17 cellular contexts compared by ENCODE assay signal in genomic region chr9:125639057-125639456, GRCh38.
A peak's percentile ranks its signal among the peaks of the same experiment; 100 is the strongest.
DNase-seq lines count a peak whose midpoint lies in the region; ATAC-seq and TF ChIP-seq lines count a peak whose summit lies in the region.
"Had no signal": no experiment of that assay in that cellular context is flagged by ENCODE, and none has a peak within 500 bp of the region (broad histone marks: within the 10 kb centered on the region; RNA-seq: fewer than 3 reads in every experiment).

No MANE protein-coding gene starts in this region.

- in situ Hi-C loops in IMR-90 (cut with MboI; ENCODE audit: low sequenced_read_pairs), result loop anchor here (10.0 kb wide), 1 partner anchor 234 kb away; no protein-coding TSS in a partner anchor

- no peak overlapping the region for H2AK9ac ChIP-seq in IMR-90 (replicated peaks; ENCODE audit: low read depth, low read length, poor library complexity)

- H3K18ac ChIP-seq in IMR-90 (ENCODE audit: low read depth, low read length), result no peak overlapping the region

- H3K9me3 ChIP-seq in IMR-90 (ENCODE audit: control insufficient read depth, insufficient read depth, low read length), result no peaks in the 10 kb centered on the region
- no peaks in the 10 kb centered on the region for H3K9me3 ChIP-seq in left lung
- H3K9me3 ChIP-seq in SK-N-SH, result no peaks in the 10 kb centered on the region
- H3K9me3 ChIP-seq: BLaER1 treated with 17β-estradiol and CSF1 and Interleukin-3, amounts not matched to agents 10 nM and 100 nM had no signal

- peaks cover 95% of the 10 kb centered on the region for H3K79me2 ChIP-seq in SK-N-SH (ENCODE audit: insufficient read depth)

- H3F3A ChIP-seq in SK-N-SH (replicated peaks; ENCODE audit: insufficient read depth), result no peaks in the 10 kb centered on the region

- H3K23ac ChIP-seq in IMR-90 (ENCODE audit: low read depth, low read length), result 0 out of 2 replicates have a peak overlapping the region, but pooled peaks have one; percentile 25

- no peak overlapping the region for H4K91ac ChIP-seq in IMR-90 (ENCODE audit: insufficient read depth, low read depth, low read length)

- peaks cover 29 to 60% of the 10 kb centered on the region in 2 experiments for H3K79me1 ChIP-seq in IMR-90 (ENCODE audit: low read depth in 1 of 2, low read length in 2 of 2)

- dilution Hi-C loops in IMR-90 (cut with HindIII; ENCODE audit: low sequenced_read_pairs, unreplicated experiment), result no loop called here

- intact Hi-C loops in IMR-90 (cut with micrococcal nuclease), result loop anchor here (10.0 kb wide), 1 partner anchor 164 kb away; no protein-coding TSS in a partner anchor
- intact Hi-C loops in left lung (cut with DNase I), result loop anchor here in 1 of 2 donors (10.0 kb wide), 1 partner anchor 224 kb away; no protein-coding TSS in a partner anchor

- H3K4ac ChIP-seq in IMR-90 (ENCODE audit: low read depth, low read length), result no peak overlapping the region

- H3K4me1 ChIP-seq in IMR-90 (ENCODE audit: control insufficient read depth, insufficient read depth, low read length), result peaks cover 4% of the 10 kb centered on the region
- peaks cover 5 to 16% of the 10 kb centered on the region in 2 donors for H3K4me1 ChIP-seq in left lung
- peaks cover 4 to 6% of the 10 kb centered on the region in 2 experiments; a peak in 3 of 4 replicates for H3K4me1 ChIP-seq in SK-N-SH (ENCODE audit: control insufficient read depth in 1 of 2, insufficient read depth in 2 of 2, low read depth in 1 of 2, low read length in 1 of 2)

- H4K8ac ChIP-seq in IMR-90 (ENCODE audit: low read depth in 2 of 2, low read length in 2 of 2), result no peak overlapping the region

- CTCF ChIA-PET in IMR-90 (lab: Yijun Ruan, JAX), result interaction anchor here (0.6 kb wide), 1 partner anchor 98 kb away, joined by 4 read pairs; no protein-coding TSS in a partner anchor
- CTCF ChIA-PET in SK-N-SH (lab: Yijun Ruan, JAX), result interaction anchor here (1.2 to 1.6 kb wide), 3 partner anchors 8 to 231 kb away, joined by 3 to 5 read pairs (median 5); no protein-coding TSS in a partner anchor

- H3K56ac ChIP-seq in IMR-90 (ENCODE audit: extremely low read depth, insufficient read depth, low read length), result no peak overlapping the region

- no peak overlapping the region for H2AK5ac ChIP-seq in IMR-90 (ENCODE audit: low read depth, low read length)

- no peak overlapping the region for H3K4me2 ChIP-seq in IMR-90 (ENCODE audit: low read depth, low read length)
- no peak overlapping the region for H3K4me2 ChIP-seq in SK-N-SH
- H3K4me2 ChIP-seq: GM23338 had no signal

- DNase-seq in SKM-1 treated with dmso at 0.1 percent for 144 hours (lab: John Stamatoyannopoulos, UW; ENCODE audit: unreplicated experiment) (peak; percentile 10), SKM-1 (lab: John Stamatoyannopoulos, UW; ENCODE audit: unreplicated experiment) (no peak), IMR-90 (no peak), left lung (no peak), NCI-H774 (lab: John Stamatoyannopoulos, UW) (no peak), SK-N-SH (no peak)
- DNase-seq: 8988T; AML-193; Calu3; CD4-positive, CD25-positive, alpha-beta regulatory T cell; DMS 273 treated with DMSO at 0.1 percent for 48 hours; DMS79; H7 had no signal

- H3K9me1 ChIP-seq in IMR-90 (ENCODE audit: insufficient read depth, low read length), result peaks cover 11% of the 10 kb centered on the region

- no peak overlapping the region for H2BK15ac ChIP-seq in IMR-90 (ENCODE audit: low read depth, low read length)

- H2BK5ac ChIP-seq in IMR-90 (ENCODE audit: low read depth, low read length, poor library complexity, severe bottlenecking), result no peak overlapping the region

- no peak overlapping the region for H3K9ac ChIP-seq in IMR-90 (ENCODE audit: low read depth, low read length)
- H3K9ac ChIP-seq in SK-N-SH, result no peak overlapping the region
- H3K9ac ChIP-seq: BLaER1 treated with 17β-estradiol and CSF1 and Interleukin-3, amounts not matched to agents 10 nM and 100 nM had no signal

- BruUV-seq in IMR-90 (replicated peaks; lab: Mats Ljungman, UMichigan), result no TSS peak

- H3K27me3 ChIP-seq in IMR-90 (ENCODE audit: control insufficient read depth, insufficient read depth, low read length) (no peaks in the 10 kb centered on the region), left lung (no peaks in the 10 kb centered on the region), SK-N-SH (ENCODE audit: insufficient read depth) (no peaks in the 10 kb centered on the region)
- H3K27me3 ChIP-seq: BLaER1 treated with 17β-estradiol and CSF1 and Interleukin-3, amounts not matched to agents 10 nM and 100 nM had no signal

- no peak overlapping the region for H2BK20ac ChIP-seq in IMR-90 (ENCODE audit: low read depth, low read length)

- no peak overlapping the region for H4K5ac ChIP-seq in IMR-90 (ENCODE audit: low read depth, low read length)

- TF ChIP-seq CTCF in IMR-90 (conservative IDR thresholded peaks at IDR 0.05; ENCODE audit: low read depth, low read length) (no peak), left lung (IDR thresholded peaks at IDR 0.05) (no peak), SK-N-SH (IDR thresholded peaks at IDR 0.05) (no peak)

- H3K4me3 ChIP-seq in IMR-90 (ENCODE audit: insufficient read depth, low read depth, low read length) (no peak overlapping the region), left lung (no peak overlapping the region), SK-N-SH (ENCODE audit: low read depth in 2 of 2, low read length in 1 of 2) (no peak overlapping the region)
- H3K4me3 ChIP-seq: BLaER1 treated with 17β-estradiol and CSF1 and Interleukin-3, amounts not matched to agents 10 nM and 100 nM; GM12878; GM23338 had no signal

- H3K36me3 ChIP-seq in IMR-90 (ENCODE audit: control insufficient read depth, insufficient read depth, low read length), result 0 out of 2 replicates have a peak, but pooled peaks cover 1% of the 10 kb centered on the region
- no peaks in the 10 kb centered on the region for H3K36me3 ChIP-seq in left lung
- peaks cover 0 to 5% of the 10 kb centered on the region in 2 experiments for H3K36me3 ChIP-seq in SK-N-SH (replicated peaks in 1 of 2; ENCODE audit: control insufficient read depth in 1 of 2, insufficient read depth in 2 of 2, low read length in 1 of 2)

- peaks cover 30% of the 10 kb centered on the region; the same call in 1 of the 2 replicates for H4K20me1 ChIP-seq in IMR-90 (ENCODE audit: insufficient read depth, low read length)
- H4K20me1 ChIP-seq in SK-N-SH (ENCODE audit: insufficient read depth), result peaks cover 13% of the 10 kb centered on the region

- ATAC-seq in IMR-90 (ENCODE audit: low read depth), result no peak; the same call in 1 of the 2 replicates
- peak; percentile 64 for ATAC-seq in left lung
- ATAC-seq: GM12878, GM23338 had no signal

- TF ChIP-seq RAD21 in IMR-90 (IDR thresholded peaks at IDR 0.05; ENCODE audit: low read length) (no peak), SK-N-SH (IDR thresholded peaks at IDR 0.05; ENCODE audit: low read length) (no peak)

- WGBS in IMR-90 (ENCODE audit: extremely low coverage in 2 of 2, insufficient read length in 1 of 2), 2 experiments, result no CpG with 5 or more reads among the region's 4 CpGs
- 98% methylated on average over 4 of the region's 4 CpGs for WGBS in SK-N-SH (ENCODE audit: low lambda C conversion rate)

- H3K27ac ChIP-seq in IMR-90 (ENCODE audit: insufficient read depth, low read length) (no peak overlapping the region), left lung (no peak overlapping the region), temporal lobe (ENCODE audit: low read depth, low read length) (peak overlapping the region; percentile 38), SK-N-SH (ENCODE audit: low read depth in 2 of 2, low read length in 1 of 2) (no peak overlapping the region)
- H3K27ac ChIP-seq: BLaER1 treated with 17β-estradiol and CSF1 and Interleukin-3, amounts not matched to agents 10 nM and 100 nM had no signal

- POLR2A ChIA-PET in IMR-90 (lab: Charles Lee; ENCODE audit: unreplicated experiment), result no interaction called here
- POLR2A ChIA-PET in SK-N-SH (lab: Yijun Ruan, JAX), result no interaction called here

- TF ChIP-seq EP300 in SK-N-SH (IDR thresholded peaks at IDR 0.05; ENCODE audit: borderline replicate concordance in 1 of 2, low read depth in 1 of 2, low read length in 1 of 2), result no peak

- no peak for TF ChIP-seq POLR2A in IMR-90 (IDR thresholded peaks at IDR 0.05; ENCODE audit: low read depth, low read length)

- no peak overlapping the region for H3K14ac ChIP-seq in IMR-90 (replicated peaks; ENCODE audit: low read depth, low read length)

- H2AFZ ChIP-seq in IMR-90 (replicated peaks; ENCODE audit: low read length, poor library complexity) (no peak overlapping the region), SK-N-SH (ENCODE audit: low read depth) (no peak overlapping the region)
- H2AFZ ChIP-seq: GM23338 had no signal

- no peak overlapping the region for H2BK120ac ChIP-seq in IMR-90 (ENCODE audit: low read depth, low read length)

- no peaks in the 10 kb centered on the region for H3K9me2 ChIP-seq in SK-N-SH

TF ChIP-seq in IMR-90, 13 proteins besides CTCF, POLR2A, EP300 and RAD21 (continues in another document):
- TF ChIP-seq FOS (IDR thresholded peaks at IDR 0.05; ENCODE audit: low read depth, low read length) (no peak), BHLHE40 (IDR thresholded peaks at IDR 0.05; ENCODE audit: low read depth, low read length) (no peak), MXI1 (IDR thresholded peaks at IDR 0.05; ENCODE audit: borderline replicate concordance, low read depth, low read length) (no peak), SMC3 (IDR thresholded peaks at IDR 0.05; ENCODE audit: low read depth, low read length) (no peak), RCOR1 (IDR thresholded peaks at IDR 0.05; ENCODE audit: insufficient replicate concordance, low read length) (no peak), CHD1 (IDR thresholded peaks at IDR 0.05; ENCODE audit: low read depth, low read length) (no peak), NFE2L2 (IDR thresholded peaks at IDR 0.05; ENCODE audit: low read depth, low read length) (no peak), MAZ (IDR thresholded peaks at IDR 0.05; ENCODE audit: borderline replicate concordance, low read depth, low read length) (no peak)

TF ChIP-seq in SK-N-SH, 30 proteins besides CTCF, POLR2A, EP300 and RAD21 (continues in another document):
- TF ChIP-seq, protein P1, sequence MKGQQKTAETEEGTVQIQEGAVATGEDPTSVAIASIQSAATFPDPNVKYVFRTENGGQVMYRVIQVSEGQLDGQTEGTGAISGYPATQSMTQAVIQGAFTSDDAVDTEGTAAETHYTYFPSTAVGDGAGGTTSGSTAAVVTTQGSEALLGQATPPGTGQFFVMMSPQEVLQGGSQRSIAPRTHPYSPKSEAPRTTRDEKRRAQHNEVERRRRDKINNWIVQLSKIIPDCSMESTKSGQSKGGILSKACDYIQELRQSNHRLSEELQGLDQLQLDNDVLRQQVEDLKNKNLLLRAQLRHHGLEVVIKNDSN (IDR thresholded peaks at IDR 0.05; ENCODE audit: borderline replicate concordance, low read depth), result no peak
- TF ChIP-seq MEF2A (IDR thresholded peaks at IDR 0.05; ENCODE audit: borderline replicate concordance, low read depth) (no peak), POLR2AphosphoS5 (IDR thresholded peaks at IDR 0.05; ENCODE audit: low read depth, low read length) (no peak), NRF1 (IDR thresholded peaks at IDR 0.05; ENCODE audit: low read depth, low read length) (no peak)
